Comparison of ENCODE assay signal across 19 cellular contexts in genomic region chr22:22286390-22287105, GRCh38. TPM values are rescaled to one million over a fixed set of nuclear protein-coding genes. Genes with fewer than 3 reads are reported as not detected.
DNase-seq lines count a peak whose midpoint lies in the region; ATAC-seq, FAIRE-seq and TF ChIP-seq lines count a peak whose summit lies in the region.
"Not testable (repeated sequence)": the region's sequence is repeated elsewhere in the genome, so short reads cannot be mapped to it uniquely, and the experiment has no call there.
"Had no signal": no experiment of that assay in that cellular context is flagged by ENCODE, and none has a peak within 500 bp of the region (broad histone marks: within the 10 kb centered on the region; RNA-seq: fewer than 3 reads in every experiment).

No MANE protein-coding gene starts in this region.

- TF ChIP-seq CTCF in HEK293 (tag by site-specific recombination; IDR thresholded peaks at IDR 0.05); Panc1 (IDR thresholded peaks at IDR 0.05); K562 (IDR thresholded peaks at IDR 0.05 in 2 of 3, conservative IDR thresholded peaks at IDR 0.05 in 1 of 3; ENCODE audit: insufficient read depth in 2 of 3, low read depth in 1 of 3, low read length in 3 of 3); HepG2 (CRISPR knock-in tag; IDR thresholded peaks at IDR 0.05): not testable (repeated sequence)

- not testable (repeated sequence) for H3K4me1 ChIP-seq in HEK293 (ENCODE audit: control insufficient read depth, insufficient read depth, low read length); Panc1 (ENCODE audit: control insufficient read depth, insufficient read depth, low read length); K562 (replicated peaks in 1 of 2; ENCODE audit: control insufficient read depth in 2 of 2, insufficient read depth in 2 of 2, low read length in 2 of 2); HepG2 (ENCODE audit: insufficient read depth, low read length)

- DNase-seq in Panc1 (ENCODE audit: low read depth, low spot score); K562 (ENCODE audit: extremely low read depth in 1 of 4, low spot score in 3 of 4); HepG2 (ENCODE audit: low spot score): not testable (repeated sequence)

- WGBS in K562 (ENCODE audit: insufficient coverage, low coverage, missing lambda C conversion rate) = 96% methylated on average over 1 of the region's 1 CpG
- 96% methylated on average over 1 of the region's 1 CpG for WGBS in HepG2 (ENCODE audit: low lambda C conversion rate)

- POLR2A ChIA-PET in HEK293 (lab: Yijun Ruan, JAX); Panc1 (lab: Charles Lee); K562 (lab: Yijun Ruan, JAX); HepG2 (lab: Yijun Ruan, JAX): not testable (repeated sequence)

- intact Hi-C loops in Panc1 (cut with micrococcal nuclease; ENCODE audit: unreplicated experiment); K562 (cut with micrococcal nuclease); HepG2 (cut with micrococcal nuclease; ENCODE audit: unreplicated experiment): not testable (repeated sequence)

- H3K4me3 ChIP-seq in HEK293 (ENCODE audit: low read depth, low read length); Panc1 (ENCODE audit: low read depth in 2 of 2, low read length in 2 of 2); K562; HepG2 (replicated peaks in 1 of 3; ENCODE audit: insufficient read depth in 1 of 3, low read depth in 2 of 3, low read length in 3 of 3): not testable (repeated sequence)

- not testable (repeated sequence) for H3K9me3 ChIP-seq in HEK293 (ENCODE audit: control insufficient read depth, insufficient read depth, low read depth, low read length); Panc1 (ENCODE audit: control insufficient read depth, insufficient read depth, low read depth, low read length); K562 (replicated peaks; ENCODE audit: control insufficient read depth, insufficient read depth, low read depth, low read length); HepG2 (ENCODE audit: low read length)

- not testable (repeated sequence) for H4K20me1 ChIP-seq in K562 (replicated peaks; ENCODE audit: control insufficient read depth, insufficient read depth, low read length); HepG2 (ENCODE audit: insufficient read depth, low read length)

- TF ChIP-seq POLR2A in K562 (conservative IDR thresholded peaks at IDR 0.05); HepG2 (IDR thresholded peaks at IDR 0.05; ENCODE audit: insufficient read depth in 1 of 2, low read depth in 2 of 2, low read length in 2 of 2): not testable (repeated sequence)

- H3K9ac ChIP-seq in K562 (ENCODE audit: insufficient read depth in 1 of 2, low read depth in 2 of 2, low read length in 2 of 2); HepG2 (ENCODE audit: insufficient read depth, low read depth, low read length): not testable (repeated sequence)

- ATAC-seq in Panc1, K562, HepG2: not testable (repeated sequence)

- FAIRE-seq in K562 (lab: Jason Lieb, UNC); HepG2 (lab: Jason Lieb, UNC): not testable (repeated sequence)

- in situ Hi-C loops in Panc1 (cut with HindIII; ENCODE audit: low pct_unique_long_range_greater_than_20kb, low sequenced_read_pairs); K562 (cut with MboI); HepG2 (cut with HindIII; ENCODE audit: extremely low pct_ligation_motif_present, low pct_unique_long_range_greater_than_20kb): not testable (repeated sequence)

- not testable (repeated sequence) for H3K36me3 ChIP-seq in HEK293 (ENCODE audit: control insufficient read depth in 2 of 2, insufficient read depth in 1 of 2, low read length in 2 of 2); Panc1 (ENCODE audit: control insufficient read depth, insufficient read depth, low read length); K562 (ENCODE audit: control insufficient read depth, insufficient read depth, low read length); HepG2 (replicated peaks in 1 of 2; ENCODE audit: control insufficient read depth in 1 of 2, insufficient read depth in 2 of 2, low read length in 2 of 2)

- not testable (repeated sequence) for TF ChIP-seq EP300 in K562 (IDR thresholded peaks at IDR 0.05; ENCODE audit: low read length); HepG2 (IDR thresholded peaks at IDR 0.05; ENCODE audit: low read depth in 2 of 2, low read length in 2 of 2); HepG2 (CRISPR knock-in tag; IDR thresholded peaks at IDR 0.05; ENCODE audit: borderline replicate concordance)

- CTCF ChIA-PET in HEK293 (lab: Yijun Ruan, JAX); Panc1 (lab: Charles Lee); K562 (lab: Yijun Ruan, JAX; ENCODE audit: low intra/inter-chr PET ratio); HepG2 (lab: Yijun Ruan, JAX; ENCODE audit: low intra/inter-chr PET ratio, low total read pairs): not testable (repeated sequence)

- H2AFZ ChIP-seq in K562 (ENCODE audit: low read depth, low read length); HepG2 (ENCODE audit: low read length): not testable (repeated sequence)

- BruUV-seq in Panc1 (replicated peaks; lab: Mats Ljungman, UMichigan) = TSS peak; percentile 32
- BruUV-seq in K562 (replicated peaks; lab: Mats Ljungman, UMichigan) = TSS peak; percentile 27
- BruUV-seq in HepG2 (replicated peaks; lab: Mats Ljungman, UMichigan) = not testable (repeated sequence)

- not testable (repeated sequence) for H3K27ac ChIP-seq in HEK293 (ENCODE audit: extremely low read depth, low read depth, low read length); Panc1 (ENCODE audit: low read length); K562 (ENCODE audit: extremely low read depth, low read depth, low read length); HepG2 (ENCODE audit: extremely low read length, insufficient read depth, low read length)

- H3K27me3 ChIP-seq in Panc1 (ENCODE audit: control insufficient read depth, insufficient read depth, low read length); K562 (ENCODE audit: control insufficient read depth in 2 of 2, insufficient read depth in 2 of 2, low read length in 2 of 2); HepG2 (ENCODE audit: control insufficient read depth in 1 of 2, insufficient read depth in 2 of 2, low read length in 2 of 2): not testable (repeated sequence)

- not testable (repeated sequence) for H3K79me2 ChIP-seq in K562 (ENCODE audit: control insufficient read depth, insufficient read depth, low read length); HepG2 (ENCODE audit: insufficient read depth, low read length)

- TF ChIP-seq RAD21 in K562 (CRISPR knock-in tag; conservative IDR thresholded peaks at IDR 0.05 in 1 of 2, IDR thresholded peaks at IDR 0.05 in 1 of 2); HepG2 (CRISPR knock-in tag; IDR thresholded peaks at IDR 0.05): not testable (repeated sequence)

- H3K4me2 ChIP-seq in K562 (ENCODE audit: insufficient read depth, low read length); HepG2 (ENCODE audit: low read depth, low read length): not testable (repeated sequence)

- not testable (repeated sequence) for H3K9me1 ChIP-seq in K562 (ENCODE audit: control insufficient read depth, insufficient read depth, low read length)

RNA-seq across cellular contexts. Expression of gene VPREB1, which starts 42.0 kb away (rescaled TPM):
- not detected for total RNA-seq in Panc1 (2021; ENCODE audit: unreplicated experiment)
- polyA plus RNA-seq in Panc1 (2012; ENCODE audit: insufficient read length) = not detected
- total RNA-seq in K562 (2011; cell fraction: chromatin; rRNA removed; ENCODE audit: low replicate concordance) = not detected in 2 replicates
- total RNA-seq in K562 (2011; cell fraction: nucleolus; rRNA removed) = not detected in 2 replicates
- total RNA-seq in K562 (2011; cell fraction: nucleoplasm; rRNA removed) = not detected in 2 replicates
- not detected in 2 replicates for total RNA-seq in K562 (2014; rRNA removed)
- not detected in 2 replicates for total RNA-seq in K562 (2014; rRNA removed; fragmentation: Illumina TruSeq; extraction: Trizol)
- total RNA-seq in K562 (2015; rRNA removed; fragmentation: Illumina TruSeq; extraction: Trizol) = not detected in 2 replicates
- total RNA-seq in K562 (2021) = not detected in 2 replicates
- not detected in 2 replicates for polyA plus RNA-seq in K562 (2011; rRNA removed)
- polyA plus RNA-seq in K562 (2011; cell fraction: cytosol; rRNA removed) = not detected in 2 replicates
- not detected in 2 replicates for polyA plus RNA-seq in K562 (2011; cell fraction: nucleus; rRNA removed)
- not detected in 2 replicates for polyA plus RNA-seq in K562 (2012)
- polyA plus RNA-seq in K562 (2014; fragmentation: Illumina TruSeq; extraction: Trizol) = not detected in 2 replicates
- not detected for polyA plus RNA-seq in K562 (2014; fragmentation: Nextera tagmentation; extraction: Ambion mirVana)
- polyA plus RNA-seq in K562 (2014; rRNA removed) = not detected in 2 replicates
- not detected in 2 replicates for polyA minus RNA-seq in K562 (2011; rRNA and poly(A)+ RNA removed)
- polyA minus RNA-seq in K562 (2011; cell fraction: cytosol; rRNA and poly(A)+ RNA removed) = not detected in 2 replicates
- not detected in 2 replicates for polyA minus RNA-seq in K562 (2011; cell fraction: nucleus; rRNA and poly(A)+ RNA removed)
- not detected in 2 replicates for total RNA-seq in HepG2 (2016; rRNA removed; fragmentation: Illumina TruSeq; extraction: Trizol)
- total RNA-seq in HepG2 (2016; cell fraction: cytosol; rRNA removed; fragmentation: Illumina TruSeq; extraction: Trizol; ENCODE audit: low read depth) = not detected in 2 replicates
- not detected in 2 replicates for total RNA-seq in HepG2 (2016; cell fraction: insoluble cytoplasmic fraction; rRNA removed; fragmentation: Illumina TruSeq; extraction: Trizol)
- total RNA-seq in HepG2 (2016; cell fraction: membrane; rRNA removed; fragmentation: Illumina TruSeq; extraction: Trizol) = not detected in 2 replicates
- not detected in 2 replicates for total RNA-seq in HepG2 (2016; cell fraction: nucleus; rRNA removed; fragmentation: Illumina TruSeq; extraction: Trizol)
- not detected in 2 replicates for polyA plus RNA-seq in HepG2 (2011; rRNA removed)
- not detected in 2 replicates for polyA plus RNA-seq in HepG2 (2011; cell fraction: cytosol; rRNA removed)
- not detected in 2 replicates for polyA plus RNA-seq in HepG2 (2011; cell fraction: nucleus; rRNA removed)
- not detected in 2 replicates for polyA plus RNA-seq in HepG2 (2012)
- not detected in 2 replicates for polyA plus RNA-seq in HepG2 (2016; cell fraction: cytosol; fragmentation: Illumina TruSeq; extraction: Trizol; ENCODE audit: low read depth)
- not detected in 2 replicates for polyA plus RNA-seq in HepG2 (2016; cell fraction: insoluble cytoplasmic fraction; fragmentation: Illumina TruSeq; extraction: Trizol; ENCODE audit: low read depth)
- polyA plus RNA-seq in HepG2 (2016; cell fraction: membrane; fragmentation: Illumina TruSeq; extraction: Trizol; ENCODE audit: low read depth) = not detected in 2 replicates
- polyA plus RNA-seq in HepG2 (2016; cell fraction: nucleus; fragmentation: Illumina TruSeq; extraction: Trizol; ENCODE audit: insufficient read depth, low read depth) = not detected in 2 replicates
- not detected in 2 replicates for polyA minus RNA-seq in HepG2 (2011; rRNA and poly(A)+ RNA removed; ENCODE audit: low replicate concordance)
- polyA minus RNA-seq in HepG2 (2011; cell fraction: cytosol; rRNA and poly(A)+ RNA removed) = not detected in 2 replicates
- not detected in 2 replicates for polyA minus RNA-seq in HepG2 (2011; cell fraction: nucleus; rRNA and poly(A)+ RNA removed)
- total RNA-seq: A172; A673; B cell; Caco-2; Calu3; CD4-positive, alpha-beta memory T cell; CD4-positive, alpha-beta T cell; CD4-positive, CD25-positive, alpha-beta regulatory T cell; CD8-positive, alpha-beta memory T cell; CD8-positive, alpha-beta T cell; Daoy had no signal
- polyA plus RNA-seq: A549; AG04450; BJ; CD14-positive monocyte; CD4-positive, alpha-beta memory T cell; CD4-positive, CD25-positive, alpha-beta regulatory T cell; CD8-positive, alpha-beta memory T cell had no signal
